Comparison of ENCODE assay signal across 8 cellular contexts in the genomic region with DNA sequence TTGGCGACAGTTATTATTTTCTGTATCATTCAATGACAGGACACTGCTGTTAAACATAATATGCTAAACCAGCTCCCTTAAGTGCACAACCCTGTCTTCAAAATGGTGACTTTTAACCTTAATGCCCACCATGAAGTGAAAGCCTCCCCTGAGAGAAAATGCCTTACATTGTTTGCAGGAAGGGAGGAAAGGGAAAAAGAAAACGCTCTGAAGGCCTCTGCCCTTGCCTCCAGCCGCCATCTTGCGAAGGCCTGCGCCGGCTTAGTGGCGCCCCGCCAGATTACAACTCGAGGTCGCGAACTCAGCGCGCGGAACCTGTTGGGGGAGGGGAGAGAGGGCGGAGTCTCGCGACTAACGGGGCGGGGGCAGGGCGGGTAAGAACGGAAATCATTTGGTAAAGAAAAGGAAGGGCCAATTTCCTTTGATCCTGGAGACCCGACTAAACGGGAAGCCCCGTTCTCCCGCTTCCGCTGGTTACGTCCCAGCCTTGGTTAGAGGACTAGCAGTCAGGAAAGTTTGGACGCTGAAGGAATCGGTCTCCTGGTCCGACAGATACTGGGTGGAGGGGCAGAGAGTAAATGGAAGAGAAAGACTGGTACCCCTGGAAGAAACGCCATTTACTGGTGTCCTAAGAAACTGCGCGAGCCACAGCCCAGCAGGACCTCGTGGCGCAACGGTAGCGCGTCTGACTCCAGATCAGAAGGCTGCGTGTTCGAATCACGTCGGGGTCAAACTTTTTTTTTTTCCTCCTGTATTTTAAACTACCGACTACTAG. TPM values are rescaled to one million over a fixed set of nuclear protein-coding genes. Genes with fewer than 3 reads are reported as not detected.
DNase-seq lines count a peak whose midpoint lies in the region; ATAC-seq and TF ChIP-seq lines count a peak whose summit lies in the region.

No MANE protein-coding gene starts in this region.

- H3K27me3 Mint-ChIP-seq in HFFc6 (ENCODE audit: insufficient read depth): peaks cover 17% of the 10 kb centered on the region

- H3K36me3 ChIP-seq in testis (ENCODE audit: low read depth, missing control alignments): no peaks in the 10 kb centered on the region

- peaks cover 4% of the 10 kb centered on the region; the same call in 1 of the 2 replicates for H3K9me3 Mint-ChIP-seq in HFFc6

- DNase-seq in GM04504 (ENCODE audit: low read depth): peak; percentile 77
- DNase-seq in HFFc6: peak; percentile 97
- DNase-seq in NB4 (ENCODE audit: low read depth): peak; percentile 98
- peak; percentile 93 for DNase-seq in SK-N-DZ (ENCODE audit: low spot score)
- peak; percentile 92 for DNase-seq in activated naive CD4-positive, alpha-beta T cell treated with anti-CD3 and anti-CD28 coated beads, Interleukin-2, amount 50 U/mL, for 16 hours
- peak; percentile 73 for DNase-seq in glomerular endothelial cell (ENCODE audit: extremely low read depth, low read depth, low spot score)
- DNase-seq in omental fat pad (ENCODE audit: low spot score): peak; percentile 87
- DNase-seq in testis: peak; percentile 94

- peak; percentile 92 for ATAC-seq in omental fat pad (ENCODE audit: low FRiP score)

- no peaks in the 10 kb centered on the region for H3K27me3 ChIP-seq in testis

- H3K4me1 Mint-ChIP-seq in HFFc6 (ENCODE audit: low read depth): peaks cover 28% of the 10 kb centered on the region

- peak overlapping the region; percentile 93 for H3K4me3 ChIP-seq in NB4 (ENCODE audit: low read depth, low read length)
- H3K4me3 ChIP-seq in testis: peak overlapping the region; percentile 62 to 77

- WGBS in testis, 2 donors: 0 to 1% methylated on average over 43 of the region's 43 CpGs

- TF ChIP-seq POLR2A in NB4 (IDR thresholded peaks at IDR 0.05; ENCODE audit: extremely low read depth, insufficient read length) (peak; percentile 88), testis (IDR thresholded peaks at IDR 0.05) (no peak)

- H3K27ac Mint-ChIP-seq in HFFc6: peak overlapping the region; percentile 96

- no peaks in the 10 kb centered on the region for H3K9me3 ChIP-seq in testis

- peak overlapping the region; percentile 93 to 95 for H3K27ac ChIP-seq in testis

- no peaks in the 10 kb centered on the region for H3K36me3 Mint-ChIP-seq in HFFc6 (ENCODE audit: low read depth)

- intact Hi-C loops in testis (cut with DNase I; ENCODE audit: low total_unique reads): no loop called here

- peak overlapping the region; percentile 93 for H3K4me3 Mint-ChIP-seq in HFFc6

- H3K4me1 ChIP-seq in testis: peaks cover 15% of the 10 kb centered on the region

- TF ChIP-seq CTCF in HFFc6 (IDR thresholded peaks at IDR 0.05): no peak
- no peak for TF ChIP-seq CTCF in NB4 (IDR thresholded peaks at IDR 0.05; ENCODE audit: low read depth, low read length)
- no peak for TF ChIP-seq CTCF in omental fat pad (IDR thresholded peaks at IDR 0.05)
- TF ChIP-seq CTCF in testis (IDR thresholded peaks at IDR 0.05): no peak

RNA-seq across cellular contexts. Expression of a gene that starts 11.6 kb away (rescaled TPM):
- 100 to 1,000 TPM in 1 of 6 experiments, 10 to 100 TPM in 5; 48.4 to 112 (median 98.2) TPM for total RNA-seq in HFFc6 (2021; fragmentation: NEBNext Ultra II Directional; extraction: Animal tissue kit (Norgen Biotek cat#: 25700))
- 372 and 415 TPM in 2 replicates for polyA plus RNA-seq in SK-N-DZ (2014; cell fraction: cytosol; rRNA removed)
- 248 and 287 TPM in 2 replicates for polyA plus RNA-seq in SK-N-DZ (2014; cell fraction: nucleus; rRNA removed)
- total RNA-seq in glomerular endothelial cell (58.0 and 65.3 TPM in 2 replicates), omental fat pad (10 to 100 TPM; 30.4 to 95.2 (median 33.5) TPM), testis (10 to 100 TPM; 76.5 to 77.1 TPM)
- 61.3 TPM for polyA plus RNA-seq in testis (ENCODE audit: insufficient read depth, low read depth, low replicate concordance)

Comparison
In these comparisons a context has a peak if more than half of its experiments do, and no peak if none do; other contexts are left out.
1. Peak in every context shown above with its lines: DNase-seq, ATAC-seq, H3K4me3 ChIP-seq and H3K27ac ChIP-seq.